27 cellular contexts compared by ENCODE assay signal in genomic region chr3:185770071-185770470, GRCh38. TPM values are rescaled to one million over a fixed set of nuclear protein-coding genes. Genes with fewer than 3 reads are reported as not detected.
A peak's percentile ranks its signal among the peaks of the same experiment; 100 is the strongest.
DNase-seq lines count a peak whose midpoint lies in the region; ATAC-seq and TF ChIP-seq lines count a peak whose summit lies in the region.
"Had no signal": no experiment of that assay in that cellular context is flagged by ENCODE, and none has a peak within 500 bp of the region (broad histone marks: within the 10 kb centered on the region; RNA-seq: fewer than 3 reads in every experiment).

No MANE protein-coding gene starts in this region.

- H3K4me1 Mint-ChIP-seq in WTC11 (peaks cover 76% of the 10 kb centered on the region), type B pancreatic cell (ENCODE audit: unreplicated experiment) (peaks cover 47% of the 10 kb centered on the region), Calu3 (ENCODE audit: low read depth, unreplicated experiment) (peaks cover 62% of the 10 kb centered on the region)
- H3K4me1 Mint-ChIP-seq: B cell had no signal

- no peak for ATAC-seq in left cardiac atrium
- ATAC-seq in WTC11 = peak; percentile 28
- no peak for ATAC-seq in GM21528 (IDR thresholded peaks at IDR 0.05; ENCODE audit: low FRiP score, unreplicated experiment)
- ATAC-seq: CD8-positive, alpha-beta T cell had no signal

- no peaks in the 10 kb centered on the region for H3K36me3 Mint-ChIP-seq in WTC11
- H3K36me3 Mint-ChIP-seq in type B pancreatic cell = no peaks in the 10 kb centered on the region
- H3K36me3 Mint-ChIP-seq in Calu3 (ENCODE audit: insufficient read depth, unreplicated experiment) = peaks cover 6% of the 10 kb centered on the region
- H3K36me3 Mint-ChIP-seq: CD8-positive, alpha-beta T cell had no signal

- no peaks in the 10 kb centered on the region for H3K27me3 ChIP-seq in cardiac muscle cell
- H3K27me3 ChIP-seq: Peyer's patch had no signal

- TF ChIP-seq CTCF in cardiac muscle cell (IDR thresholded peaks at IDR 0.05; ENCODE audit: low read depth, low read length) (no peak), WTC11 (IDR thresholded peaks at IDR 0.05) (no peak), type B pancreatic cell (conservative IDR thresholded peaks at IDR 0.05) (no peak), Calu3 (IDR thresholded peaks at IDR 0.05; ENCODE audit: unreplicated experiment) (no peak)

- H3K9me3 ChIP-seq in cardiac muscle cell (ENCODE audit: low read depth) = no peaks in the 10 kb centered on the region
- H3K9me3 ChIP-seq: Caco-2, Peyer's patch had no signal

- DNase-seq in cardiac muscle cell (ENCODE audit: low read depth in 1 of 2, low spot score in 1 of 2) = no peak
- DNase-seq in left cardiac atrium = no peak
- no peak for DNase-seq in WTC11 (ENCODE audit: low spot score)
- peak; percentile 69 for DNase-seq in islet precursor cell
- DNase-seq in type B pancreatic cell (ENCODE audit: extremely low spot score, unreplicated experiment) = no peak
- no peak for DNase-seq in Calu3
- no peak for DNase-seq in head of caudate nucleus
- DNase-seq: Caco-2; CD8-positive, alpha-beta T cell; DMS 273 treated with DMSO at 0.1 percent for 48 hours; DMS79 treated with DMSO at 0.1 percent for 48 hours; GF-D8; H7; Karpas-422; NCI-H1092; NCI-H1417 treated with DMSO at 0.1 percent for 48 hours; NCI-H1694 treated with DMSO at 0.1 percent for 48 hours; NCI-H2081; NCI-H2227 treated with DMSO at 0.1 percent for 48 hours; NCI-H526 treated with DMSO at 0.1 percent for 48 hours; Peyer's patch; SIG-M5 had no signal

- H3K4me3 Mint-ChIP-seq in WTC11 (no peak overlapping the region), type B pancreatic cell (peak overlapping the region; percentile 73), Calu3 (ENCODE audit: low read depth, unreplicated experiment) (no peak overlapping the region)
- H3K4me3 Mint-ChIP-seq: B cell; CD8-positive, alpha-beta T cell had no signal

- intact Hi-C loops in left cardiac atrium (cut with DNase I) (loop anchor here in 1 of 2 donors (5.0 kb wide), 1 partner anchor 93 kb away; no protein-coding TSS in a partner anchor), Calu3 (cut with micrococcal nuclease; ENCODE audit: unreplicated experiment) (no loop called here), head of caudate nucleus (cut with DNase I) (no loop called here)

- H3K36me3 ChIP-seq in cardiac muscle cell = no peaks in the 10 kb centered on the region
- H3K36me3 ChIP-seq: Peyer's patch had no signal

- H3K9me3 Mint-ChIP-seq in WTC11 (no peaks in the 10 kb centered on the region), type B pancreatic cell (no peaks in the 10 kb centered on the region), Calu3 (ENCODE audit: low read depth, unreplicated experiment) (no peaks in the 10 kb centered on the region)
- H3K9me3 Mint-ChIP-seq: CD8-positive, alpha-beta T cell had no signal

- H3K27me3 Mint-ChIP-seq in WTC11 (ENCODE audit: low read depth) (no peaks in the 10 kb centered on the region), type B pancreatic cell (no peaks in the 10 kb centered on the region), Calu3 (ENCODE audit: unreplicated experiment) (no peaks in the 10 kb centered on the region)

- POLR2A ChIA-PET in WTC11 (lab: Charles Lee) = no interaction called here

- CTCF ChIA-PET in WTC11 (lab: Charles Lee) = interaction anchor here (1.5 to 4.3 kb wide), 6 partner anchors 13 to 109 kb away, joined by 3 to 79 read pairs (median 29); no protein-coding TSS in a partner anchor
- CTCF ChIA-PET in Calu3 (lab: Charles Lee) = no interaction called here

- H3K27ac ChIP-seq in cardiac muscle cell = peak overlapping the region; percentile 62
- H3K27ac ChIP-seq: 22Rv1, C4-2B, Peyer's patch, SK-N-MC had no signal

- H3K27ac Mint-ChIP-seq in WTC11 (peak overlapping the region; percentile 66), type B pancreatic cell (peak overlapping the region; percentile 87), Calu3 (ENCODE audit: unreplicated experiment) (no peak overlapping the region)
- H3K27ac Mint-ChIP-seq: B cell; CD8-positive, alpha-beta T cell had no signal

- H3K4me1 ChIP-seq in cardiac muscle cell (ENCODE audit: low read depth) = peaks cover 23% of the 10 kb centered on the region
- H3K4me1 ChIP-seq: Caco-2 had no signal

- no peak overlapping the region for H3K4me3 ChIP-seq in cardiac muscle cell
- H3K4me3 ChIP-seq: Peyer's patch, SK-N-MC had no signal

- no TSS peak for BruUV-seq in Calu3 (replicated peaks; lab: Mats Ljungman, UMichigan)

TF ChIP-seq in WTC11, 78 proteins besides CTCF, POLR2A, EP300 and RAD21:
- TF ChIP-seq CREM (CRISPR knock-in tag; IDR thresholded peaks at IDR 0.05) = no peak
- no peak for TF ChIP-seq ZNF416 (CRISPR knock-in tag; IDR thresholded peaks at IDR 0.05)
- no peak for TF ChIP-seq ZNF425 (CRISPR knock-in tag; conservative IDR thresholded peaks at IDR 0.05)
- no peak for TF ChIP-seq JAZF1 (CRISPR knock-in tag; IDR thresholded peaks at IDR 0.05)
- TF ChIP-seq TP53 (CRISPR knock-in tag; IDR thresholded peaks at IDR 0.05) = no peak
- TF ChIP-seq NFATC4 (CRISPR knock-in tag; IDR thresholded peaks at IDR 0.05) = no peak
- TF ChIP-seq, protein P1, sequence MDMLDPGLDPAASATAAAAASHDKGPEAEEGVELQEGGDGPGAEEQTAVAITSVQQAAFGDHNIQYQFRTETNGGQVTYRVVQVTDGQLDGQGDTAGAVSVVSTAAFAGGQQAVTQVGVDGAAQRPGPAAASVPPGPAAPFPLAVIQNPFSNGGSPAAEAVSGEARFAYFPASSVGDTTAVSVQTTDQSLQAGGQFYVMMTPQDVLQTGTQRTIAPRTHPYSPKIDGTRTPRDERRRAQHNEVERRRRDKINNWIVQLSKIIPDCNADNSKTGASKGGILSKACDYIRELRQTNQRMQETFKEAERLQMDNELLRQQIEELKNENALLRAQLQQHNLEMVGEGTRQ (CRISPR knock-in tag; IDR thresholded peaks at IDR 0.05) = no peak
- TF ChIP-seq GRHL2 (CRISPR knock-in tag; IDR thresholded peaks at IDR 0.05; ENCODE audit: insufficient replicate concordance, severe bottlenecking) = no peak
- TF ChIP-seq HMGA2 (CRISPR knock-in tag; IDR thresholded peaks at IDR 0.05) = no peak
- no peak for TF ChIP-seq ZNF396 (CRISPR knock-in tag; IDR thresholded peaks at IDR 0.05; ENCODE audit: borderline replicate concordance)
- no peak for TF ChIP-seq SMAD3 (CRISPR knock-in tag; IDR thresholded peaks at IDR 0.05; ENCODE audit: borderline replicate concordance)
- TF ChIP-seq, protein P2, sequence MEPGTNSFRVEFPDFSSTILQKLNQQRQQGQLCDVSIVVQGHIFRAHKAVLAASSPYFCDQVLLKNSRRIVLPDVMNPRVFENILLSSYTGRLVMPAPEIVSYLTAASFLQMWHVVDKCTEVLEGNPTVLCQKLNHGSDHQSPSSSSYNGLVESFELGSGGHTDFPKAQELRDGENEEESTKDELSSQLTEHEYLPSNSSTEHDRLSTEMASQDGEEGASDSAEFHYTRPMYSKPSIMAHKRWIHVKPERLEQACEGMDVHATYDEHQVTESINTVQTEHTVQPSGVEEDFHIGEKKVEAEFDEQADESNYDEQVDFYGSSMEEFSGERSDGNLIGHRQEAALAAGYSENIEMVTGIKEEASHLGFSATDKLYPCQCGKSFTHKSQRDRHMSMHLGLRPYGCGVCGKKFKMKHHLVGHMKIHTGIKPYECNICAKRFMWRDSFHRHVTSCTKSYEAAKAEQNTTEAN (CRISPR knock-in tag; IDR thresholded peaks at IDR 0.05) = no peak
- TF ChIP-seq OVOL2 (CRISPR knock-in tag; IDR thresholded peaks at IDR 0.05; ENCODE audit: borderline replicate concordance) = no peak
- no peak for TF ChIP-seq GABPB1 (CRISPR knock-in tag; IDR thresholded peaks at IDR 0.05)
- TF ChIP-seq, protein P3, sequence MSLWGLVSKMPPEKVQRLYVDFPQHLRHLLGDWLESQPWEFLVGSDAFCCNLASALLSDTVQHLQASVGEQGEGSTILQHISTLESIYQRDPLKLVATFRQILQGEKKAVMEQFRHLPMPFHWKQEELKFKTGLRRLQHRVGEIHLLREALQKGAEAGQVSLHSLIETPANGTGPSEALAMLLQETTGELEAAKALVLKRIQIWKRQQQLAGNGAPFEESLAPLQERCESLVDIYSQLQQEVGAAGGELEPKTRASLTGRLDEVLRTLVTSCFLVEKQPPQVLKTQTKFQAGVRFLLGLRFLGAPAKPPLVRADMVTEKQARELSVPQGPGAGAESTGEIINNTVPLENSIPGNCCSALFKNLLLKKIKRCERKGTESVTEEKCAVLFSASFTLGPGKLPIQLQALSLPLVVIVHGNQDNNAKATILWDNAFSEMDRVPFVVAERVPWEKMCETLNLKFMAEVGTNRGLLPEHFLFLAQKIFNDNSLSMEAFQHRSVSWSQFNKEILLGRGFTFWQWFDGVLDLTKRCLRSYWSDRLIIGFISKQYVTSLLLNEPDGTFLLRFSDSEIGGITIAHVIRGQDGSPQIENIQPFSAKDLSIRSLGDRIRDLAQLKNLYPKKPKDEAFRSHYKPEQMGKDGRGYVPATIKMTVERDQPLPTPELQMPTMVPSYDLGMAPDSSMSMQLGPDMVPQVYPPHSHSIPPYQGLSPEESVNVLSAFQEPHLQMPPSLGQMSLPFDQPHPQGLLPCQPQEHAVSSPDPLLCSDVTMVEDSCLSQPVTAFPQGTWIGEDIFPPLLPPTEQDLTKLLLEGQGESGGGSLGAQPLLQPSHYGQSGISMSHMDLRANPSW (CRISPR knock-in tag; conservative IDR thresholded peaks at IDR 0.05; ENCODE audit: low read depth) = no peak
TF ChIP-seq in WTC11: peak in this region for 0.

RNA-seq across cellular contexts. Expression of gene IGF2BP2, which starts 54.8 kb away (rescaled TPM):
- 77.1 and 119 TPM in 2 replicates for total RNA-seq in cardiac muscle cell
- polyA plus RNA-seq in cardiac muscle cell = 129 and 164 TPM in 2 replicates
- total RNA-seq in left cardiac atrium = 10 to 100 TPM; 12.8 to 14.2 TPM
- total RNA-seq in WTC11 (2021) = 133 to 157 TPM (median 150 TPM) in 3 replicates
- total RNA-seq in type B pancreatic cell (ENCODE audit: low replicate concordance) = 101 and 140 TPM in 2 replicates
- 150 and 156 TPM in 2 replicates for total RNA-seq in Calu3 (2022)
- total RNA-seq: B cell; CD8-positive, alpha-beta T cell had no signal
